In the genomic region with DNA sequence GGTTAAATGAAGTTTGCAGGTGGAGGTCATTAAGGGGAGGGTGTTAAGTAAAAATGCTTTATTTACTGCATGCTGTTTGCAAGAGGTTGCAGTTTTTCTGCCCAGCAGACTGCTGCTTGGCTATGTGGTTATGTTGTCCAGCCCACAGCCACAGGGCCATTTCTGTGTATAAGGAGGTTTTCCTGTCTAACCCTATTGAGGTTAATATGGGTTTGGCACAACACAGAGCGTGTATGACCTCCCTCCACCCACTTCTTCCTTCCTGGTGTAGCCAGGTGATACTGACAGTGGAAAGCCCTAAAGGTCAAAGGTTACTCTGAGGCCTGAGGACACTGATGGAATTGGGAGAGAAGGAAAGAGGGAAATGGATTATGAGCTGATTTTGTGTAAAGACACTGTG, we compare ENCODE assay signal across 19 cellular contexts.
"Had no signal": no experiment of that assay in that cellular context is flagged by ENCODE, and none has a peak within 500 bp of the region (broad histone marks: within the 10 kb centered on the region; RNA-seq: fewer than 3 reads in every experiment).

No MANE protein-coding gene starts in this region.

- H3K9me3 ChIP-seq: colonic mucosa, pancreas, thoracic aorta, transverse colon had no signal

- DNase-seq: colonic mucosa; dermis blood vessel endothelial cell; endodermal cell; erythroblast; foreskin keratinocyte; kidney glomerular epithelial cell; mammary epithelial cell; naive thymus-derived CD8-positive, alpha-beta T cell; occipital lobe; pancreas; right cardiac atrium; small intestine; stimulated activated CD4-positive, alpha-beta T cell treated with anti-CD3 and anti-CD28 coated beads, Interleukin-12 subunit alpha, Interleukin-12 subunit beta, amount 100 ng/mL, for 4 hours; substantia nigra; transverse colon had no signal

- H3K4me3 Mint-ChIP-seq: endodermal cell; naive thymus-derived CD8-positive, alpha-beta T cell; stimulated activated naive CD8-positive, alpha-beta T cell treated with anti-CD3 and anti-CD28 coated beads, Interleukin-15, Interleukin-2, amounts not matched to agents 100 ng/mL and 50 ng/mL, for 24 hours had no signal

- H3K27me3 ChIP-seq: colonic mucosa, foreskin keratinocyte, pancreas, transverse colon had no signal

- H3K9me3 Mint-ChIP-seq: naive thymus-derived CD8-positive, alpha-beta T cell; stimulated activated naive CD8-positive, alpha-beta T cell treated with anti-CD3 and anti-CD28 coated beads, Interleukin-15, Interleukin-2, amounts not matched to agents 100 ng/mL and 50 ng/mL, for 24 hours had no signal

- H3K4me3 ChIP-seq: colonic mucosa, pancreas, thoracic aorta, transverse colon had no signal

- H3K36me3 ChIP-seq: colonic mucosa, pancreas, thoracic aorta, transverse colon had no signal

- H3K4me1 ChIP-seq: colonic mucosa, pancreas, transverse colon had no signal

- H3K27me3 Mint-ChIP-seq: naive thymus-derived CD8-positive, alpha-beta T cell; stimulated activated naive CD8-positive, alpha-beta T cell treated with anti-CD3 and anti-CD28 coated beads, Interleukin-15, Interleukin-2, amounts not matched to agents 100 ng/mL and 50 ng/mL, for 24 hours had no signal

- ATAC-seq: foreskin keratinocyte; left lobe of liver; naive thymus-derived CD8-positive, alpha-beta T cell; pancreas; right cardiac atrium had no signal

- H3K27ac ChIP-seq: colonic mucosa, foreskin keratinocyte, pancreas, thoracic aorta, transverse colon had no signal

- H3K27ac Mint-ChIP-seq: endodermal cell; progenitor cell of endocrine pancreas; stimulated activated naive CD8-positive, alpha-beta T cell treated with anti-CD3 and anti-CD28 coated beads, Interleukin-15, Interleukin-2, amounts not matched to agents 100 ng/mL and 50 ng/mL, for 24 hours had no signal
